In the genomic region with DNA sequence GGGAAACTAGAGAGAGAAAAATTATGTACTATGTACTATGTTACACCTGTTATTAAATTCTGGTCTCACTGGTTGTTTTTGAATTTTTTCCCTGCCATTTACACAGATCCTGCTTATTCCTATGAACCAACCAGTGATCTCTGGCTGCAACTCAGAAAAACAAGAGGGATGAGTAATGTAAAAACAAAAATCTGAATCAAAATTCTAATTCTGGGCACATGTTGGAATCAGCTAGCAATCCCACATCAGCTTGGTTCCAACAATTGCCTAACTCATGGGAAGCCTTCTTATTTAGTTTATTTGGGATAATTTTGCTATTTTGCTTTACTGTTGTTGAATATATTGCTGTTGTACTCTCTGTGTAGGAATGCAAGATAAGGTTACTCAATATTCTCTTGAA, we compare ENCODE assay signal across 23 cellular contexts.
A peak's percentile ranks its signal among the peaks of the same experiment; 100 is the strongest.
DNase-seq lines count a peak whose midpoint lies in the region; ATAC-seq and TF ChIP-seq lines count a peak whose summit lies in the region.
"Had no signal": no experiment of that assay in that cellular context is flagged by ENCODE, and none has a peak within 500 bp of the region (broad histone marks: within the 10 kb centered on the region; RNA-seq: fewer than 3 reads in every experiment).

No MANE protein-coding gene starts in this region.

- no peaks in the 10 kb centered on the region for H3K27me3 ChIP-seq in endodermal cell (ENCODE audit: control insufficient read depth, insufficient read depth, low read length, poor library complexity, severe bottlenecking)
- H3K27me3 ChIP-seq: BLaER1 had no signal

- no peak overlapping the region for H3K27ac Mint-ChIP-seq in endodermal cell
- H3K27ac Mint-ChIP-seq: B cell; CD4-positive, CD25-positive, alpha-beta regulatory T cell; CD8-positive, alpha-beta T cell; GM23338; H9 had no signal

- H3K36me3 ChIP-seq in endodermal cell (ENCODE audit: control insufficient read depth, insufficient read depth, low read length), result no peaks in the 10 kb centered on the region
- H3K36me3 ChIP-seq: BLaER1 had no signal

- peaks cover 59% of the 10 kb centered on the region for H3K9me3 Mint-ChIP-seq in endodermal cell

- DNase-seq in Ammon's horn (ENCODE audit: low spot score), result peak; percentile 25
- DNase-seq in endodermal cell, result no peak
- DNase-seq in fibroblast of peridontal ligament (ENCODE audit: extremely low read depth), result peak; percentile 51
- no peak for DNase-seq in stimulated activated naive CD4-positive, alpha-beta T cell (lab: John Stamatoyannopoulos, UW)
- no peak for DNase-seq in DMS79 (lab: John Stamatoyannopoulos, UW)
- DNase-seq in SIG-M5 treated with dmso at 0.1 percent for 504 hours (lab: John Stamatoyannopoulos, UW; ENCODE audit: unreplicated experiment), result no peak
- DNase-seq: 8988T; ACHN; Caco-2; CD4-positive, CD25-positive, alpha-beta regulatory T cell; CD8-positive, alpha-beta T cell; DMS153; EL; GDM1; H9 had no signal

- no peak overlapping the region for H3K27ac ChIP-seq in endodermal cell (ENCODE audit: low read depth, low read length)
- H3K27ac ChIP-seq: A549, BLaER1, C4-2B had no signal

- no peak overlapping the region for H3K4me3 Mint-ChIP-seq in endodermal cell
- H3K4me3 Mint-ChIP-seq: B cell; CD4-positive, CD25-positive, alpha-beta regulatory T cell; CD8-positive, alpha-beta T cell; GM23338; H9 had no signal

- no peak overlapping the region for H3K9ac ChIP-seq in endodermal cell (ENCODE audit: extremely low read depth, low read length, poor library complexity, severe bottlenecking)
- H3K9ac ChIP-seq: BLaER1 had no signal

- no peak for ATAC-seq in HG02610 (IDR thresholded peaks at IDR 0.05; ENCODE audit: unreplicated experiment)
- ATAC-seq: A549; CD8-positive, alpha-beta T cell; GM12878; GM23338; HCT116 had no signal

- H3K9me3 ChIP-seq in endodermal cell (ENCODE audit: control insufficient read depth, low read length), result peaks cover 49% of the 10 kb centered on the region

- no peaks in the 10 kb centered on the region for H3K36me3 Mint-ChIP-seq in endodermal cell (ENCODE audit: low read depth)
- H3K36me3 Mint-ChIP-seq: CD4-positive, CD25-positive, alpha-beta regulatory T cell; CD8-positive, alpha-beta T cell had no signal

- no peak for TF ChIP-seq CTCF in endodermal cell (conservative IDR thresholded peaks at IDR 0.05)

- H3K4me1 Mint-ChIP-seq in endodermal cell, result no peaks in the 10 kb centered on the region
- H3K4me1 Mint-ChIP-seq: B cell; CD4-positive, CD25-positive, alpha-beta regulatory T cell; GM23338; H9 had no signal

- H3K27me3 Mint-ChIP-seq in endodermal cell (ENCODE audit: insufficient read depth), result no peaks in the 10 kb centered on the region
- H3K27me3 Mint-ChIP-seq: CD4-positive, CD25-positive, alpha-beta regulatory T cell had no signal

- no peaks in the 10 kb centered on the region for H3K4me1 ChIP-seq in endodermal cell (ENCODE audit: control insufficient read depth, insufficient read depth, low read length)
- H3K4me1 ChIP-seq: A549, BLaER1, Caco-2 had no signal

- H3K4me3 ChIP-seq in endodermal cell (ENCODE audit: low read length), result peak overlapping the region; percentile 28
- H3K4me3 ChIP-seq: A549, BLaER1, GM12878, GM23338 had no signal

Comparison
In these comparisons a context has a peak if more than half of its experiments do, and no peak if none do; other contexts are left out.
1. DNase-seq: peak in Ammon's horn (single experiment) and fibroblast of peridontal ligament (single experiment); none in endodermal cell (single experiment), stimulated activated naive CD4-positive, alpha-beta T cell (0 of 6), DMS79 (single experiment) and SIG-M5 treated with dmso at 0.1 percent for 504 hours (single experiment).